In genomic region chr1:19735419-19736127, GRCh38 we compare ENCODE assay signal across 10 cellular contexts.
DNase-seq lines count a peak whose midpoint lies in the region; ATAC-seq and TF ChIP-seq lines count a peak whose summit lies in the region.
"Had no signal": no experiment of that assay in that cellular context is flagged by ENCODE, and none has a peak within 500 bp of the region (broad histone marks: within the 10 kb centered on the region; RNA-seq: fewer than 3 reads in every experiment).

No MANE protein-coding gene starts in this region.

- H3K27ac Mint-ChIP-seq in chondrocyte (ENCODE audit: unreplicated experiment) = peak overlapping the region; percentile 84

- peaks cover 40% of the 10 kb centered on the region for H3K4me1 Mint-ChIP-seq in chondrocyte (ENCODE audit: low read depth)

- TF ChIP-seq CTCF in chondrocyte (IDR thresholded peaks at IDR 0.05) = no peak
- TF ChIP-seq CTCF in GM13977 (IDR thresholded peaks at IDR 0.05; ENCODE audit: extremely low read depth, insufficient read depth, missing control alignments) = no peak

- peaks cover 1% of the 10 kb centered on the region for H3K9me3 Mint-ChIP-seq in chondrocyte (ENCODE audit: low read depth)

- in situ Hi-C loops in GM13977 (cut with MboI; ENCODE audit: low pct_unique_long_range_greater_than_20kb, low sequenced_read_pairs, unreplicated experiment) = no loop called here

- ATAC-seq in GM21576 (IDR thresholded peaks at IDR 0.05; ENCODE audit: unreplicated experiment) = no peak

- no peak overlapping the region for H3K4me3 Mint-ChIP-seq in chondrocyte (ENCODE audit: unreplicated experiment)

- peaks cover 5% of the 10 kb centered on the region for H3K36me3 Mint-ChIP-seq in chondrocyte (ENCODE audit: low read depth)

- DNase-seq in A172 (ENCODE audit: low spot score) = peak; percentile 89
- peak; percentile 87 for DNase-seq in LHCN-M2 (ENCODE audit: low read depth)
- no peak for DNase-seq in chondrocyte (ENCODE audit: low spot score)
- peak; percentile 33 for DNase-seq in mucosa of gallbladder (ENCODE audit: low spot score)
- no peak for DNase-seq in NCI-H128 (lab: John Stamatoyannopoulos, UW; ENCODE audit: unreplicated experiment)
- DNase-seq in NCI-H2107 (lab: John Stamatoyannopoulos, UW) = no peak
- no peak for DNase-seq in GM13977 (ENCODE audit: low spot score)
- DNase-seq: effector memory CD4-positive, alpha-beta T cell; midbrain had no signal

- H3K27me3 Mint-ChIP-seq in chondrocyte (ENCODE audit: low read depth) = no peaks in the 10 kb centered on the region

Comparison
In these comparisons a context has a peak if more than half of its experiments do, and no peak if none do; other contexts are left out.
1. DNase-seq: peak in A172 (single experiment), LHCN-M2 (single experiment) and mucosa of gallbladder (single experiment); none in chondrocyte (single experiment), NCI-H128 (single experiment), NCI-H2107 (single experiment) and GM13977 (single experiment).